8 cellular contexts compared by ENCODE assay signal in genomic region chr1:109546311-109547109, GRCh38. TPM values are rescaled to one million over a fixed set of nuclear protein-coding genes. Genes with fewer than 3 reads are reported as not detected.
DNase-seq lines count a peak whose midpoint lies in the region; ATAC-seq and TF ChIP-seq lines count a peak whose summit lies in the region.

No MANE protein-coding gene starts in this region.

- no peaks in the 10 kb centered on the region for H3K36me3 ChIP-seq in duodenal mucosa (ENCODE audit: control insufficient read depth in 1 of 2, insufficient read depth in 2 of 2, low read length in 2 of 2)

- peak; percentile 30 for ATAC-seq in HG03565 (IDR thresholded peaks at IDR 0.05; ENCODE audit: unreplicated experiment)
- no peak for ATAC-seq in GM19328 (IDR thresholded peaks at IDR 0.05; ENCODE audit: unreplicated experiment)

- intact Hi-C loops in lower leg skin (cut with DNase I; ENCODE audit: low total_unique reads) = loop anchor here (5.0 to 10.0 kb wide), 3 partner anchors 78 to 438 kb away; partner anchors contain the start of gene AHCYL1

- DNase-seq in GM13976 (ENCODE audit: low spot score) (peak; percentile 91), NCI-H748 treated with DMSO at 0.1 percent for 48 hours (lab: John Stamatoyannopoulos, UW) (peak; percentile 90), lower leg skin (ENCODE audit: low spot score in 2 of 2) (peak; percentile 88 to 97)
- peak; percentile 93 to 94 for DNase-seq in activated CD4-positive, alpha-beta T cell treated with anti-CD3 and anti-CD28 coated beads, Interleukin-2, amount 50 U/mL, for 48 hours
- DNase-seq in stimulated activated CD4-positive, alpha-beta T cell treated with anti-CD3 and anti-CD28 coated beads, Interleukin-4, amount 100 ng/mL, for 1 hour = peak; percentile 88

- in situ Hi-C loops in GM13976 (cut with MboI; ENCODE audit: low sequenced_read_pairs, unreplicated experiment) = loop anchor here (5.0 to 10.0 kb wide), 3 partner anchors 76 to 438 kb away; partner anchors contain the start of gene AHCYL1

- no peak for TF ChIP-seq POLR2A in lower leg skin (IDR thresholded peaks at IDR 0.05)

- H3K9ac ChIP-seq in duodenal mucosa (ENCODE audit: low read depth in 1 of 2, low read length in 2 of 2) = peak overlapping the region; percentile 87 to 99

- peaks cover 17 to 48% of the 10 kb centered on the region in 2 donors for H3K4me1 ChIP-seq in duodenal mucosa (ENCODE audit: control insufficient read depth in 1 of 2, insufficient read depth in 2 of 2, low read length in 2 of 2)

- H3K27me3 ChIP-seq in duodenal mucosa (ENCODE audit: control insufficient read depth in 1 of 2, insufficient read depth in 2 of 2, low read length in 2 of 2) = no peaks in the 10 kb centered on the region

- 15 to 20% methylated on average over 5 of the region's 5 CpGs for WGBS in lower leg skin, 2 donors

- no peaks in the 10 kb centered on the region for H3K9me3 ChIP-seq in duodenal mucosa (ENCODE audit: control insufficient read depth in 1 of 2, low read length in 2 of 2)

- H3K4me3 ChIP-seq in duodenal mucosa (ENCODE audit: low read depth in 1 of 2, low read length in 2 of 2) (peak overlapping the region; percentile 84 to 94), lower leg skin (ENCODE audit: low read depth, poor library complexity, severe bottlenecking) (no peak overlapping the region)

- peak overlapping the region; percentile 68 for H3K27ac ChIP-seq in duodenal mucosa (ENCODE audit: low read depth, low read length)

- TF ChIP-seq CTCF in GM13976 (IDR thresholded peaks at IDR 0.05; ENCODE audit: borderline replicate concordance, control extremely low read depth, extremely low read depth, insufficient read depth, missing control alignments) (peak; percentile 88), lower leg skin (IDR thresholded peaks at IDR 0.05) (no peak)

RNA-seq across cellular contexts. Expression of gene GNAI3, which starts 1.9 kb away (rescaled TPM):
- 10 to 100 TPM in 3 of 4 donors, 1 to 10 TPM in 1; 8.5 to 13.2 (median 10.7) TPM for total RNA-seq in lower leg skin

RNA-seq across cellular contexts. Expression of gene GPR61, which starts 6.8 kb away (rescaled TPM):
- 1 to 10 TPM in 1 of 4 donors, not detected in 3; 1.0 TPM for total RNA-seq in lower leg skin

RNA-seq across cellular contexts. Expression of gene AMIGO1, which starts 37.0 kb away (rescaled TPM):
- 1 to 10 TPM; 3.9 to 7.9 (median 5.4) TPM for total RNA-seq in lower leg skin

RNA-seq across cellular contexts. Expression of gene CYB561D1, which starts 52.6 kb away (rescaled TPM):
- 10 to 100 TPM; 11.3 to 22.7 (median 17.8) TPM for total RNA-seq in lower leg skin
